ENCODE assay signal across 23 cellular contexts in the genomic region with DNA sequence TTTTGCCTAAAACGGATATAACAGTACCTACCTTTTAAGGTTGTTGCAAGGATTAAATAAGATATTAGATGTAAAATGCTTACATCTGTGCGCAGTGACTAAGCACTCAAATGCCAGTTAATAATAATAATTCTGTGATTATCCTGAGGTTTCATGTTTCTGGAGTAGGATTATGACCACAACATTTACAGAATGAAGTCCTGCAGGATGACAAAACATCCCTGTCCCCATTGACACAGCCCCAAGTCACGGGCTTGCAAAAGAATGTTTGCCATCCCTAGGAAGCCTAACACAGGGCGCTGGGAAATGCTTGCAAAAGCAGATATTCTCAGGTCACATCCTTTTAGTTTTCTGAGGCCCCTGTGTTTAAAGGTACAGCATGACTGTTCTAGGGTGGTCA. TPM values are rescaled to one million over a fixed set of nuclear protein-coding genes. Genes with fewer than 3 reads are reported as not detected.
A peak's percentile ranks its signal among the peaks of the same experiment; 100 is the strongest.
DNase-seq lines count a peak whose midpoint lies in the region; ATAC-seq and TF ChIP-seq lines count a peak whose summit lies in the region.
"Had no signal": no experiment of that assay in that cellular context is flagged by ENCODE, and none has a peak within 500 bp of the region (broad histone marks: within the 10 kb centered on the region; RNA-seq: fewer than 3 reads in every experiment).

No MANE protein-coding gene starts in this region.

- WGBS in heart right ventricle, 2 donors, result 64 to 69% methylated on average over 4 of the region's 4 CpGs
- WGBS in upper lobe of left lung, 2 donors, result 56% methylated on average over 4 of the region's 4 CpGs

- H3K27ac Mint-ChIP-seq in T-helper 17 cell, result no peak overlapping the region
- H3K27ac Mint-ChIP-seq in immature natural killer cell, result peak overlapping the region in 4 of 6 donors; percentile 1 to 73 (median 59)
- H3K27ac Mint-ChIP-seq: activated CD8-positive, alpha-beta T cell treated with anti-CD3 and anti-CD28 coated beads, Interleukin-2, amount 10 ng/mL, durations not matched to agents 7 days and 5 days had no signal

- intact Hi-C loops in left ventricle myocardium inferior (cut with micrococcal nuclease) (no loop called here), heart right ventricle (cut with DNase I) (loop anchor here in 1 of 10 donors (5.0 kb wide), 1 partner anchor 41 kb away; no protein-coding TSS in a partner anchor)

- TF ChIP-seq CTCF in left ventricle myocardium inferior (IDR thresholded peaks at IDR 0.05; ENCODE audit: borderline replicate concordance) (no peak), heart right ventricle (IDR thresholded peaks at IDR 0.05) (no peak), upper lobe of left lung (IDR thresholded peaks at IDR 0.05) (no peak)

- peak overlapping the region; percentile 28 for H3K4me3 Mint-ChIP-seq in T-helper 17 cell
- H3K4me3 Mint-ChIP-seq in immature natural killer cell, result no peak overlapping the region
- H3K4me3 Mint-ChIP-seq: activated CD8-positive, alpha-beta T cell treated with anti-CD3 and anti-CD28 coated beads, Interleukin-2, amount 10 ng/mL, durations not matched to agents 7 days and 5 days; dendritic cell treated with granulocyte-macrophage colony-stimulating factor and Interleukin-4, amounts not matched to agents 40 ng/mL and 50 ng/mL, for 4 days had no signal

- TF ChIP-seq EP300 in upper lobe of left lung (IDR thresholded peaks at IDR 0.05), result no peak

- H3K4me1 Mint-ChIP-seq in T-helper 17 cell (peaks cover 74% of the 10 kb centered on the region), immature natural killer cell (peaks cover 93 to 100% of the 10 kb centered on the region in 2 donors)

- H3K9me3 ChIP-seq in left ventricle myocardium inferior (replicated peaks), result no peaks in the 10 kb centered on the region
- no peaks in the 10 kb centered on the region for H3K9me3 ChIP-seq in heart right ventricle
- H3K9me3 ChIP-seq in T-helper 17 cell (ENCODE audit: control insufficient read depth, low read length, poor library complexity, severe bottlenecking), result no peaks in the 10 kb centered on the region
- H3K9me3 ChIP-seq in upper lobe of left lung, result no peaks in the 10 kb centered on the region
- H3K9me3 ChIP-seq: esophagus muscularis mucosa, tibial nerve had no signal

- H3K36me3 ChIP-seq in left ventricle myocardium inferior (no peaks in the 10 kb centered on the region), heart right ventricle (no peaks in the 10 kb centered on the region), upper lobe of left lung (peaks cover 0 to 2% (median 0%) of the 10 kb centered on the region in 4 donors)
- H3K36me3 ChIP-seq: esophagus muscularis mucosa, tibial nerve had no signal

- no peak overlapping the region for H3K4me3 ChIP-seq in left ventricle myocardium inferior
- H3K4me3 ChIP-seq in heart right ventricle, result no peak overlapping the region
- no peak overlapping the region for H3K4me3 ChIP-seq in upper lobe of left lung
- H3K4me3 ChIP-seq: esophagus muscularis mucosa, tibial nerve had no signal

- TF ChIP-seq POLR2A in upper lobe of left lung (IDR thresholded peaks at IDR 0.05), result no peak

- no peak for DNase-seq in left ventricle myocardium inferior
- DNase-seq in heart right ventricle, result no peak
- no peak for DNase-seq in T-helper 17 cell
- DNase-seq in immature natural killer cell, result no peak
- DNase-seq in upper lobe of left lung, result no peak
- DNase-seq in cortex of kidney (lab: John Stamatoyannopoulos, UW), result no peak
- no peak for DNase-seq in NCI-H1436 (lab: John Stamatoyannopoulos, UW)
- DNase-seq: activated CD8-positive, alpha-beta T cell treated with anti-CD3 and anti-CD28 coated beads, Interleukin-2, amount 10 ng/mL, durations not matched to agents 7 days and 5 days; activated gamma-delta T cell; anterior cingulate cortex; DMS153; hippocampal formation; left cardiac atrium; NCI-H1048; NCI-H2171 treated with DMSO at 0.1 percent for 48 hours; NK-92 treated with Interleukin-12 subunit alpha and Interleukin-12 subunit beta, amount 100 ng/mL, for 24 hours; SIG-M5 had no signal

- ATAC-seq in heart right ventricle (no peak), T-helper 17 cell (no peak), upper lobe of left lung (ENCODE audit: low FRiP score in 2 of 2) (no peak), GM18502 (IDR thresholded peaks at IDR 0.05; ENCODE audit: poor library complexity, unreplicated experiment) (no peak)
- ATAC-seq: activated CD8-positive, alpha-beta T cell treated with anti-CD3 and anti-CD28 coated beads, Interleukin-2, amount 10 ng/mL, durations not matched to agents 7 days and 5 days had no signal

- H3K27ac ChIP-seq in left ventricle myocardium inferior (replicated peaks) (peak overlapping the region; percentile 81), heart right ventricle (peak overlapping the region in 5 of 10 donors; percentile 47 to 90 (median 68)), upper lobe of left lung (peak overlapping the region in 3 of 4 donors; percentile 65 to 78 (median 69))
- H3K27ac ChIP-seq: esophagus muscularis mucosa had no signal

- H3K4me1 ChIP-seq in left ventricle myocardium inferior, result peaks cover 99% of the 10 kb centered on the region
- peaks cover 39 to 99% (median 97%) of the 10 kb centered on the region in 9 donors for H3K4me1 ChIP-seq in heart right ventricle
- H3K4me1 ChIP-seq in upper lobe of left lung, result peaks cover 76 to 91% (median 83%) of the 10 kb centered on the region in 4 donors

- H3K27me3 ChIP-seq in left ventricle myocardium inferior (ENCODE audit: low read depth) (no peaks in the 10 kb centered on the region), heart right ventricle (no peaks in the 10 kb centered on the region), upper lobe of left lung (no peaks in the 10 kb centered on the region)
- H3K27me3 ChIP-seq: esophagus muscularis mucosa, tibial nerve had no signal

- no peaks in the 10 kb centered on the region for H3K27me3 Mint-ChIP-seq in T-helper 17 cell
- H3K27me3 Mint-ChIP-seq in immature natural killer cell (ENCODE audit: low read depth in 3 of 3), result peaks cover 3 to 10% (median 5%) of the 10 kb centered on the region in 3 donors
- H3K27me3 Mint-ChIP-seq: dendritic cell treated with granulocyte-macrophage colony-stimulating factor and Interleukin-4, amounts not matched to agents 40 ng/mL and 50 ng/mL, for 4 days had no signal

- H3K36me3 Mint-ChIP-seq in T-helper 17 cell (ENCODE audit: low read depth), result peaks cover 5% of the 10 kb centered on the region
- no peaks in the 10 kb centered on the region for H3K36me3 Mint-ChIP-seq in immature natural killer cell

- H3K9me3 Mint-ChIP-seq in immature natural killer cell, result no peaks in the 10 kb centered on the region
- H3K9me3 Mint-ChIP-seq: dendritic cell treated with granulocyte-macrophage colony-stimulating factor and Interleukin-4, amounts not matched to agents 40 ng/mL and 50 ng/mL, for 4 days had no signal

RNA-seq across cellular contexts. Expression of gene SUSD6, which starts 20.1 kb away (rescaled TPM):
- total RNA-seq in left ventricle myocardium inferior (23.9 TPM), heart right ventricle (10 to 100 TPM; 18.0 to 46.3 (median 25.5) TPM), T-helper 17 cell (100 to 1,000 TPM in 1 of 2 donors, 10 to 100 TPM in 1; 94.7 to 101 TPM), upper lobe of left lung (10 to 100 TPM; 63.4 to 90.4 (median 81.6) TPM)
- polyA plus RNA-seq in heart right ventricle (1 to 10 TPM; 5.9 to 8.4 TPM), immature natural killer cell (10 to 100 TPM; 13.0 to 24.1 (median 15.5) TPM)

RNA-seq across cellular contexts. Expression of gene CCDC177, which starts 56.8 kb away (rescaled TPM):
- total RNA-seq in left ventricle myocardium inferior, result not detected
- total RNA-seq in heart right ventricle, result not detected
- polyA plus RNA-seq in heart right ventricle, result under 1 TPM in 1 of 2 donors, not detected in 1; 0.03 TPM
- not detected for total RNA-seq in T-helper 17 cell
- not detected for polyA plus RNA-seq in immature natural killer cell
- total RNA-seq in upper lobe of left lung, result not detected
- total RNA-seq: activated CD8-positive, alpha-beta T cell treated with anti-CD3 and anti-CD28 coated beads, Interleukin-2, amount 10 ng/mL, durations not matched to agents 7 days and 5 days; esophagus muscularis mucosa; left cardiac atrium; myocyte; renal cortical epithelial cell; tibial nerve had no signal
